ENCODE assay signal across 1 cellular context in the genomic region with DNA sequence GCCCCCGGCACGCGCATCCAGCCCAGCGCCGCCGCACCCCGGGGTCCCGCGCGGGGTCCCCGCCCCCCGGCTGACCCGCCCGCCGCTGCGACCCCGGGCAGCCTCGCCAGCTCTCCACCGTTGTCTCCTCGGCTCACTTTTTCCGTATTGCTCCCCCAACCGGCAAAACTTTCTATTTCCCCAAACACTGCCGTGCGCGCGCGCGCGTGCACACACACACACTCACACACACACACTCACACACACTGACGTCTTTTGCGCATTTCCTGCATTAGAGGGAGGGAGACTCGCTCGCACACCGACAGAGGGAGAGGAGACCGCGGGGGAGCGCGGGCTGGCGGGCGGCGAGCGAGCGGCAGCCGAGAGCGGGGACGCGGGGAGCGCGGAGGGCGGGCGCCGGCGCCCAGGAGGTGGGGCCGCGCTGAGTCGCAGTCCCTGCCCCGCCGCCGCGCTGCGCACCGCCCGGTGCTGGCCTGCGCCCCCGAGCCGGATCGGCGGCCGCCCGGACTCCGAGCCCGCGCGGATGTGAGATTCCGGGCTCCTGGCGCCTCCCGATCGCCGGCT.
TF ChIP-seq lines count a peak whose summit lies in the region.

No MANE protein-coding gene starts in this region.

TF ChIP-seq in HepG2, 621 proteins besides CTCF, POLR2A, EP300 and RAD21 (continued from another document and continues in another):
- TF ChIP-seq, protein P1, sequence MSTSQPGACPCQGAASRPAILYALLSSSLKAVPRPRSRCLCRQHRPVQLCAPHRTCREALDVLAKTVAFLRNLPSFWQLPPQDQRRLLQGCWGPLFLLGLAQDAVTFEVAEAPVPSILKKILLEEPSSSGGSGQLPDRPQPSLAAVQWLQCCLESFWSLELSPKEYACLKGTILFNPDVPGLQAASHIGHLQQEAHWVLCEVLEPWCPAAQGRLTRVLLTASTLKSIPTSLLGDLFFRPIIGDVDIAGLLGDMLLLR (CRISPR knock-in tag; IDR thresholded peaks at IDR 0.05): no peak
- TF ChIP-seq NR3C1 (CRISPR knock-in tag; IDR thresholded peaks at IDR 0.05) (no peak), RELA (CRISPR knock-in tag; IDR thresholded peaks at IDR 0.05) (no peak), ZNF674 (CRISPR knock-in tag; IDR thresholded peaks at IDR 0.05; ENCODE audit: low read depth) (no peak), AHR (CRISPR knock-in tag; IDR thresholded peaks at IDR 0.05) (no peak), KLF15 (CRISPR knock-in tag; IDR thresholded peaks at IDR 0.05; ENCODE audit: borderline replicate concordance) (no peak), TBX2 (CRISPR knock-in tag; IDR thresholded peaks at IDR 0.05; ENCODE audit: borderline replicate concordance) (peak; percentile 59), KAT8 (CRISPR knock-in tag; IDR thresholded peaks at IDR 0.05) (peak; percentile 75), YY1 (IDR thresholded peaks at IDR 0.05; ENCODE audit: insufficient read depth, insufficient replicate concordance, low read depth, low read length) (peak; percentile 10), RORA (CRISPR knock-in tag; IDR thresholded peaks at IDR 0.05) (no peak), MAF1 (CRISPR knock-in tag; IDR thresholded peaks at IDR 0.05; ENCODE audit: borderline replicate concordance) (peak; percentile 76; the same call in 1 of the 2 replicates), JUND (CRISPR knock-in tag; IDR thresholded peaks at IDR 0.05) (peak; percentile 71; the same call in 1 of the 2 replicates), SRSF9 (IDR thresholded peaks at IDR 0.05; ENCODE audit: borderline replicate concordance, insufficient read depth, low read depth, low read length, poor library complexity, severe bottlenecking) (no peak), ZNF878 (CRISPR knock-in tag; IDR thresholded peaks at IDR 0.05) (no peak), RBM39 (IDR thresholded peaks at IDR 0.05; ENCODE audit: low read depth, low read length, poor library complexity, severe bottlenecking) (no peak), KMT2B (CRISPR knock-in tag; IDR thresholded peaks at IDR 0.05) (peak; percentile 96), JUNB (CRISPR knock-in tag; IDR thresholded peaks at IDR 0.05; ENCODE audit: borderline replicate concordance) (peak; percentile 56; the same call in 1 of the 2 replicates), IRF2 (CRISPR knock-in tag; IDR thresholded peaks at IDR 0.05) (peak; percentile 81), ZIK1 (CRISPR knock-in tag; IDR thresholded peaks at IDR 0.05; ENCODE audit: borderline replicate concordance, low read depth) (peak; percentile 92; the same call in 1 of the 2 replicates), ZMYM4 (CRISPR knock-in tag; IDR thresholded peaks at IDR 0.05) (peak; percentile 73), ZNF891 (CRISPR knock-in tag; IDR thresholded peaks at IDR 0.05) (no peak), NFE2L2 (IDR thresholded peaks at IDR 0.05; ENCODE audit: low read length) (no peak), ZNF282 (IDR thresholded peaks at IDR 0.05; ENCODE audit: partially characterized antibody) (no peak), MED1 (CRISPR knock-in tag; IDR thresholded peaks at IDR 0.05) (peak; percentile 75), RFX1 (IDR thresholded peaks at IDR 0.05) (no peak), NR1H2 (CRISPR knock-in tag; IDR thresholded peaks at IDR 0.05; ENCODE audit: borderline replicate concordance, low read depth) (no peak), SP140L (CRISPR knock-in tag; IDR thresholded peaks at IDR 0.05; ENCODE audit: borderline replicate concordance) (0 out of 2 replicates have a peak, but pooled peaks have one; percentile 8), RCOR2 (CRISPR knock-in tag; IDR thresholded peaks at IDR 0.05) (no peak), MYNN (CRISPR knock-in tag; IDR thresholded peaks at IDR 0.05; ENCODE audit: low read depth) (no peak), IRX3 (CRISPR knock-in tag; IDR thresholded peaks at IDR 0.05; ENCODE audit: borderline replicate concordance, low read depth) (peak; percentile 80; the same call in 1 of the 2 replicates)
- TF ChIP-seq, protein P2, sequence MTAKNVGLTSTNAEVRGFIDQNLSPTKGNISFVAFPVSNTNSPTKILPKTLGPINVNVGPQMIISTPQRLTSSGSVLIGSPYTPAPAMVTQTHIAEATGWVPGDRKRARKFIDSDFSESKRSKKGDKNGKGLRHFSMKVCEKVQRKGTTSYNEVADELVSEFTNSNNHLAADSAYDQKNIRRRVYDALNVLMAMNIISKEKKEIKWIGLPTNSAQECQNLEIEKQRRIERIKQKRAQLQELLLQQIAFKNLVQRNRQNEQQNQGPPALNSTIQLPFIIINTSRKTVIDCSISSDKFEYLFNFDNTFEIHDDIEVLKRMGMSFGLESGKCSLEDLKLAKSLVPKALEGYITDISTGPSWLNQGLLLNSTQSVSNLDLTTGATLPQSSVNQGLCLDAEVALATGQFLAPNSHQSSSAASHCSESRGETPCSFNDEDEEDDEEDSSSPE (CRISPR knock-in tag; IDR thresholded peaks at IDR 0.05): peak; percentile 79; the same call in 1 of the 2 replicates
- TF ChIP-seq, protein P3, sequence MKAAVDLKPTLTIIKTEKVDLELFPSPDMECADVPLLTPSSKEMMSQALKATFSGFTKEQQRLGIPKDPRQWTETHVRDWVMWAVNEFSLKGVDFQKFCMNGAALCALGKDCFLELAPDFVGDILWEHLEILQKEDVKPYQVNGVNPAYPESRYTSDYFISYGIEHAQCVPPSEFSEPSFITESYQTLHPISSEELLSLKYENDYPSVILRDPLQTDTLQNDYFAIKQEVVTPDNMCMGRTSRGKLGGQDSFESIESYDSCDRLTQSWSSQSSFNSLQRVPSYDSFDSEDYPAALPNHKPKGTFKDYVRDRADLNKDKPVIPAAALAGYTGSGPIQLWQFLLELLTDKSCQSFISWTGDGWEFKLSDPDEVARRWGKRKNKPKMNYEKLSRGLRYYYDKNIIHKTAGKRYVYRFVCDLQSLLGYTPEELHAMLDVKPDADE (CRISPR knock-in tag; IDR thresholded peaks at IDR 0.05): no peak
- TF ChIP-seq, protein P4, sequence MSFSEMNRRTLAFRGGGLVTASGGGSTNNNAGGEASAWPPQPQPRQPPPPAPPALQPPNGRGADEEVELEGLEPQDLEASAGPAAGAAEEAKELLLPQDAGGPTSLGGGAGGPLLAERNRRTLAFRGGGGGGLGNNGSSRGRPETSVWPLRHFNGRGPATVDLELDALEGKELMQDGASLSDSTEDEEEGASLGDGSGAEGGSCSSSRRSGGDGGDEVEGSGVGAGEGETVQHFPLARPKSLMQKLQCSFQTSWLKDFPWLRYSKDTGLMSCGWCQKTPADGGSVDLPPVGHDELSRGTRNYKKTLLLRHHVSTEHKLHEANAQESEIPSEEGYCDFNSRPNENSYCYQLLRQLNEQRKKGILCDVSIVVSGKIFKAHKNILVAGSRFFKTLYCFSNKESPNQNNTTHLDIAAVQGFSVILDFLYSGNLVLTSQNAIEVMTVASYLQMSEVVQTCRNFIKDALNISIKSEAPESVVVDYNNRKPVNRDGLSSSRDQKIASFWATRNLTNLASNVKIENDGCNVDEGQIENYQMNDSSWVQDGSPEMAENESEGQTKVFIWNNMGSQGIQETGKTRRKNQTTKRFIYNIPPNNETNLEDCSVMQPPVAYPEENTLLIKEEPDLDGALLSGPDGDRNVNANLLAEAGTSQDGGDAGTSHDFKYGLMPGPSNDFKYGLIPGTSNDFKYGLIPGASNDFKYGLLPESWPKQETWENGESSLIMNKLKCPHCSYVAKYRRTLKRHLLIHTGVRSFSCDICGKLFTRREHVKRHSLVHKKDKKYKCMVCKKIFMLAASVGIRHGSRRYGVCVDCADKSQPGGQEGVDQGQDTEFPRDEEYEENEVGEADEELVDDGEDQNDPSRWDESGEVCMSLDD (CRISPR knock-in tag; IDR thresholded peaks at IDR 0.05; ENCODE audit: borderline replicate concordance): peak; percentile 70; the same call in 1 of the 2 replicates
- TF ChIP-seq, protein P5, sequence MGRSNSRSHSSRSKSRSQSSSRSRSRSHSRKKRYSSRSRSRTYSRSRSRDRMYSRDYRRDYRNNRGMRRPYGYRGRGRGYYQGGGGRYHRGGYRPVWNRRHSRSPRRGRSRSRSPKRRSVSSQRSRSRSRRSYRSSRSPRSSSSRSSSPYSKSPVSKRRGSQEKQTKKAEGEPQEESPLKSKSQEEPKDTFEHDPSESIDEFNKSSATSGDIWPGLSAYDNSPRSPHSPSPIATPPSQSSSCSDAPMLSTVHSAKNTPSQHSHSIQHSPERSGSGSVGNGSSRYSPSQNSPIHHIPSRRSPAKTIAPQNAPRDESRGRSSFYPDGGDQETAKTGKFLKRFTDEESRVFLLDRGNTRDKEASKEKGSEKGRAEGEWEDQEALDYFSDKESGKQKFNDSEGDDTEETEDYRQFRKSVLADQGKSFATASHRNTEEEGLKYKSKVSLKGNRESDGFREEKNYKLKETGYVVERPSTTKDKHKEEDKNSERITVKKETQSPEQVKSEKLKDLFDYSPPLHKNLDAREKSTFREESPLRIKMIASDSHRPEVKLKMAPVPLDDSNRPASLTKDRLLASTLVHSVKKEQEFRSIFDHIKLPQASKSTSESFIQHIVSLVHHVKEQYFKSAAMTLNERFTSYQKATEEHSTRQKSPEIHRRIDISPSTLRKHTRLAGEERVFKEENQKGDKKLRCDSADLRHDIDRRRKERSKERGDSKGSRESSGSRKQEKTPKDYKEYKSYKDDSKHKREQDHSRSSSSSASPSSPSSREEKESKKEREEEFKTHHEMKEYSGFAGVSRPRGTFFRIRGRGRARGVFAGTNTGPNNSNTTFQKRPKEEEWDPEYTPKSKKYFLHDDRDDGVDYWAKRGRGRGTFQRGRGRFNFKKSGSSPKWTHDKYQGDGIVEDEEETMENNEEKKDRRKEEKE (IDR thresholded peaks at IDR 0.05): no peak
- TF ChIP-seq, protein P6, sequence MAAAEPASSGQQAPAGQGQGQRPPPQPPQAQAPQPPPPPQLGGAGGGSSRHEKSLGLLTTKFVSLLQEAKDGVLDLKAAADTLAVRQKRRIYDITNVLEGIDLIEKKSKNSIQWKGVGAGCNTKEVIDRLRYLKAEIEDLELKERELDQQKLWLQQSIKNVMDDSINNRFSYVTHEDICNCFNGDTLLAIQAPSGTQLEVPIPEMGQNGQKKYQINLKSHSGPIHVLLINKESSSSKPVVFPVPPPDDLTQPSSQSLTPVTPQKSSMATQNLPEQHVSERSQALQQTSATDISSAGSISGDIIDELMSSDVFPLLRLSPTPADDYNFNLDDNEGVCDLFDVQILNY (CRISPR knock-in tag; conservative IDR thresholded peaks at IDR 0.05): no peak
- TF ChIP-seq, protein P7, sequence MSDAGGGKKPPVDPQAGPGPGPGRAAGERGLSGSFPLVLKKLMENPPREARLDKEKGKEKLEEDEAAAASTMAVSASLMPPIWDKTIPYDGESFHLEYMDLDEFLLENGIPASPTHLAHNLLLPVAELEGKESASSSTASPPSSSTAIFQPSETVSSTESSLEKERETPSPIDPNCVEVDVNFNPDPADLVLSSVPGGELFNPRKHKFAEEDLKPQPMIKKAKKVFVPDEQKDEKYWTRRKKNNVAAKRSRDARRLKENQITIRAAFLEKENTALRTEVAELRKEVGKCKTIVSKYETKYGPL (CRISPR knock-in tag; IDR thresholded peaks at IDR 0.05): peak; percentile 67; the same call in 1 of the 2 replicates
- TF ChIP-seq, protein P8, sequence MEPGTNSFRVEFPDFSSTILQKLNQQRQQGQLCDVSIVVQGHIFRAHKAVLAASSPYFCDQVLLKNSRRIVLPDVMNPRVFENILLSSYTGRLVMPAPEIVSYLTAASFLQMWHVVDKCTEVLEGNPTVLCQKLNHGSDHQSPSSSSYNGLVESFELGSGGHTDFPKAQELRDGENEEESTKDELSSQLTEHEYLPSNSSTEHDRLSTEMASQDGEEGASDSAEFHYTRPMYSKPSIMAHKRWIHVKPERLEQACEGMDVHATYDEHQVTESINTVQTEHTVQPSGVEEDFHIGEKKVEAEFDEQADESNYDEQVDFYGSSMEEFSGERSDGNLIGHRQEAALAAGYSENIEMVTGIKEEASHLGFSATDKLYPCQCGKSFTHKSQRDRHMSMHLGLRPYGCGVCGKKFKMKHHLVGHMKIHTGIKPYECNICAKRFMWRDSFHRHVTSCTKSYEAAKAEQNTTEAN (CRISPR knock-in tag; conservative IDR thresholded peaks at IDR 0.05): peak; percentile 100
- TF ChIP-seq, protein P9, sequence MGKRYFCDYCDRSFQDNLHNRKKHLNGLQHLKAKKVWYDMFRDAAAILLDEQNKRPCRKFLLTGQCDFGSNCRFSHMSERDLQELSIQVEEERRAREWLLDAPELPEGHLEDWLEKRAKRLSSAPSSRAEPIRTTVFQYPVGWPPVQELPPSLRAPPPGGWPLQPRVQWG (CRISPR knock-in tag; IDR thresholded peaks at IDR 0.05; ENCODE audit: borderline replicate concordance, low read depth): no peak
- TF ChIP-seq, protein P10, sequence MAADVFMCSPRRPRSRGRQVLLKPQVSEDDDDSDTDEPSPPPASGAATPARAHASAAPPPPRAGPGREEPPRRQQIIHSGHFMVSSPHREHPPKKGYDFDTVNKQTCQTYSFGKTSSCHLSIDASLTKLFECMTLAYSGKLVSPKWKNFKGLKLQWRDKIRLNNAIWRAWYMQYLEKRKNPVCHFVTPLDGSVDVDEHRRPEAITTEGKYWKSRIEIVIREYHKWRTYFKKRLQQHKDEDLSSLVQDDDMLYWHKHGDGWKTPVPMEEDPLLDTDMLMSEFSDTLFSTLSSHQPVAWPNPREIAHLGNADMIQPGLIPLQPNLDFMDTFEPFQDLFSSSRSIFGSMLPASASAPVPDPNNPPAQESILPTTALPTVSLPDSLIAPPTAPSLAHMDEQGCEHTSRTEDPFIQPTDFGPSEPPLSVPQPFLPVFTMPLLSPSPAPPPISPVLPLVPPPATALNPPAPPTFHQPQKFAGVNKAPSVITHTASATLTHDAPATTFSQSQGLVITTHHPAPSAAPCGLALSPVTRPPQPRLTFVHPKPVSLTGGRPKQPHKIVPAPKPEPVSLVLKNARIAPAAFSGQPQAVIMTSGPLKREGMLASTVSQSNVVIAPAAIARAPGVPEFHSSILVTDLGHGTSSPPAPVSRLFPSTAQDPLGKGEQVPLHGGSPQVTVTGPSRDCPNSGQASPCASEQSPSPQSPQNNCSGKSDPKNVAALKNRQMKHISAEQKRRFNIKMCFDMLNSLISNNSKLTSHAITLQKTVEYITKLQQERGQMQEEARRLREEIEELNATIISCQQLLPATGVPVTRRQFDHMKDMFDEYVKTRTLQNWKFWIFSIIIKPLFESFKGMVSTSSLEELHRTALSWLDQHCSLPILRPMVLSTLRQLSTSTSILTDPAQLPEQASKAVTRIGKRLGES (CRISPR knock-in tag; IDR thresholded peaks at IDR 0.05; ENCODE audit: borderline replicate concordance): 0 out of 2 replicates have a peak, but pooled peaks have one; percentile 16
- TF ChIP-seq, protein P11, sequence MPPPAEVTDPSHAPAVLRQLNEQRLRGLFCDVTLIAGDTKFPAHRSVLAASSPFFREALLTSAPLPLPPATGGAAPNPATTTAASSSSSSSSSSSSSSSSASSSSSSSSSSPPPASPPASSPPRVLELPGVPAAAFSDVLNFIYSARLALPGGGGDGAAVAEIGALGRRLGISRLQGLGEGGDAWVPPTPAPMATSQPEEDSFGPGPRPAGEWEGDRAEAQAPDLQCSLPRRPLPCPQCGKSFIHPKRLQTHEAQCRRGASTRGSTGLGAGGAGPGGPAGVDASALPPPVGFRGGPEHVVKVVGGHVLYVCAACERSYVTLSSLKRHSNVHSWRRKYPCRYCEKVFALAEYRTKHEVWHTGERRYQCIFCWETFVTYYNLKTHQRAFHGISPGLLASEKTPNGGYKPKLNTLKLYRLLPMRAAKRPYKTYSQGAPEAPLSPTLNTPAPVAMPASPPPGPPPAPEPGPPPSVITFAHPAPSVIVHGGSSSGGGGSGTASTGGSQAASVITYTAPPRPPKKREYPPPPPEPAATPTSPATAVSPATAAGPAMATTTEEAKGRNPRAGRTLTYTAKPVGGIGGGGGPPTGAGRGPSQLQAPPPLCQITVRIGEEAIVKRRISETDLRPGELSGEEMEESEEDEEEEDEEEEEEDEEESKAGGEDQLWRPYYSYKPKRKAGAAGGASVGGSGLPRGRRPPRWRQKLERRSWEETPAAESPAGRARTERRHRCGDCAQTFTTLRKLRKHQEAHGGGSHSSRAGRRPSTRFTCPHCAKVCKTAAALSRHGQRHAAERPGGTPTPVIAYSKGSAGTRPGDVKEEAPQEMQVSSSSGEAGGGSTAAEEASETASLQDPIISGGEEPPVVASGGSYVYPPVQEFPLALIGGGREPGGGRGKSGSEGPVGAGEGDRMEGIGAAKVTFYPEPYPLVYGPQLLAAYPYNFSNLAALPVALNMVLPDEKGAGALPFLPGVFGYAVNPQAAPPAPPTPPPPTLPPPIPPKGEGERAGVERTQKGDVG (CRISPR knock-in tag; IDR thresholded peaks at IDR 0.05; ENCODE audit: borderline replicate concordance): no peak; the same call in 1 of the 2 replicates
